8 cellular contexts compared by ENCODE assay signal in genomic region chr18:10526211-10526949, GRCh38. TPM values are rescaled to one million over a fixed set of nuclear protein-coding genes. Genes with fewer than 3 reads are reported as not detected.
A peak's percentile ranks its signal among the peaks of the same experiment; 100 is the strongest.
DNase-seq lines count a peak whose midpoint lies in the region; ATAC-seq and TF ChIP-seq lines count a peak whose summit lies in the region.

No MANE protein-coding gene starts in this region.

- DNase-seq in COLO829 (ENCODE audit: low spot score) (peak; percentile 26), ascending aorta (ENCODE audit: low spot score in 2 of 2) (peak in 1 of 2 donors; percentile 76), smooth muscle cell (lab: John Stamatoyannopoulos, UW; ENCODE audit: unreplicated experiment) (no peak), NCI-H2107 (lab: John Stamatoyannopoulos, UW) (no peak)

- WGBS in smooth muscle cell (ENCODE audit: low lambda C conversion rate): 4% methylated on average over 30 of the region's 42 CpGs

- ATAC-seq in GM19351 (IDR thresholded peaks at IDR 0.05; ENCODE audit: unreplicated experiment): peak; percentile 46
- peak; percentile 28 for ATAC-seq in HG03457 (IDR thresholded peaks at IDR 0.05; ENCODE audit: unreplicated experiment)
- ATAC-seq in SK-N-SH treated with all-trans-retinoic acid at 6 μM for 48 hours: peak; percentile 93

- peak overlapping the region; percentile 98 for H3K4me2 ChIP-seq in smooth muscle cell

- H3K36me3 ChIP-seq in ascending aorta: no peaks in the 10 kb centered on the region
- no peaks in the 10 kb centered on the region for H3K36me3 ChIP-seq in smooth muscle cell (ENCODE audit: low read depth)

- H3K9me3 ChIP-seq in ascending aorta: no peaks in the 10 kb centered on the region
- H3K9me3 ChIP-seq in smooth muscle cell (replicated peaks; ENCODE audit: low read depth): no peaks in the 10 kb centered on the region

- peaks cover 7% of the 10 kb centered on the region for H3F3A ChIP-seq in smooth muscle cell (ENCODE audit: low read depth)

- peak overlapping the region; percentile 73 for H3K9ac ChIP-seq in smooth muscle cell (ENCODE audit: low read depth)

- H3K79me2 ChIP-seq in smooth muscle cell (ENCODE audit: low read depth): peaks cover 56% of the 10 kb centered on the region

- peak overlapping the region; percentile 75 for H2AFZ ChIP-seq in smooth muscle cell (ENCODE audit: low read depth)

- peaks cover 0 to 7% of the 10 kb centered on the region in 2 donors for H3K4me1 ChIP-seq in ascending aorta
- no peaks in the 10 kb centered on the region for H3K4me1 ChIP-seq in smooth muscle cell (ENCODE audit: low read depth)

- TF ChIP-seq CTCF in ascending aorta (IDR thresholded peaks at IDR 0.05): no peak
- no peak for TF ChIP-seq CTCF in smooth muscle cell (IDR thresholded peaks at IDR 0.05; ENCODE audit: borderline replicate concordance, insufficient read depth, poor library complexity, severe bottlenecking)

- peaks cover 51% of the 10 kb centered on the region for H4K20me1 ChIP-seq in smooth muscle cell (ENCODE audit: low read depth)

- H3K27me3 ChIP-seq in ascending aorta (no peaks in the 10 kb centered on the region), smooth muscle cell (ENCODE audit: low read depth) (no peaks in the 10 kb centered on the region)

- H3K27ac ChIP-seq in ascending aorta: peak overlapping the region; percentile 89 to 90
- H3K27ac ChIP-seq in smooth muscle cell (ENCODE audit: low read depth): peak overlapping the region; percentile 74

- peak overlapping the region; percentile 74 to 80 for H3K4me3 ChIP-seq in ascending aorta
- peak overlapping the region; percentile 77 for H3K4me3 ChIP-seq in iPS-11a (ENCODE audit: low read depth, low read length)
- H3K4me3 ChIP-seq in smooth muscle cell: peak overlapping the region; percentile 84

- intact Hi-C loops in ascending aorta (cut with DNase I): loop anchor here (2.0 to 10.0 kb wide), 3 partner anchors 722 to 1172 kb away; partner anchors contain the start of gene PPP4R1

TF ChIP-seq in SK-N-SH treated with all-trans-retinoic acid at 6 μM for 48 hours, 23 proteins besides CTCF, POLR2A, EP300 and RAD21:
- TF ChIP-seq RARB (CRISPR knock-in tag; IDR thresholded peaks at IDR 0.05): no peak
- TF ChIP-seq CREB5 (CRISPR knock-in tag; IDR thresholded peaks at IDR 0.05; ENCODE audit: low read depth): no peak
- TF ChIP-seq ZC3H10 (CRISPR knock-in tag; IDR thresholded peaks at IDR 0.05): no peak
- TF ChIP-seq GLIS3 (CRISPR knock-in tag; IDR thresholded peaks at IDR 0.05): no peak
- TF ChIP-seq ZNF70 (CRISPR knock-in tag; IDR thresholded peaks at IDR 0.05): no peak
- no peak for TF ChIP-seq ISL1 (CRISPR knock-in tag; IDR thresholded peaks at IDR 0.05)
- no peak for TF ChIP-seq ZNF8 (CRISPR knock-in tag; IDR thresholded peaks at IDR 0.05)
- no peak for TF ChIP-seq ZFP30 (CRISPR knock-in tag; IDR thresholded peaks at IDR 0.05)
- no peak for TF ChIP-seq ARNTL (CRISPR knock-in tag; IDR thresholded peaks at IDR 0.05; ENCODE audit: borderline replicate concordance, low read depth)
- no peak for TF ChIP-seq TCF4 (CRISPR knock-in tag; IDR thresholded peaks at IDR 0.05; ENCODE audit: borderline replicate concordance)
- no peak for TF ChIP-seq TSHZ2 (CRISPR knock-in tag; IDR thresholded peaks at IDR 0.05)
- TF ChIP-seq PATZ1 (CRISPR knock-in tag; IDR thresholded peaks at IDR 0.05; ENCODE audit: borderline replicate concordance): no peak
- no peak for TF ChIP-seq POU6F1 (CRISPR knock-in tag; IDR thresholded peaks at IDR 0.05; ENCODE audit: borderline replicate concordance, low read depth)
- TF ChIP-seq CSRNP3 (CRISPR knock-in tag; IDR thresholded peaks at IDR 0.05): no peak
- no peak for TF ChIP-seq ZFP3 (CRISPR knock-in tag; IDR thresholded peaks at IDR 0.05)

RNA-seq across cellular contexts. Expression of gene NAPG, which starts 0.6 kb away (rescaled TPM):
- total RNA-seq in ascending aorta (31.1 TPM), smooth muscle cell (57.4 and 62.9 TPM in 2 replicates)
- 30.2 and 33.7 TPM in 2 replicates for polyA plus RNA-seq in smooth muscle cell

Comparison
In these comparisons a context has a peak if more than half of its experiments do, and no peak if none do; other contexts are left out.
1. ATAC-seq: peak in every context shown above with its lines; median percentile 93 in SK-N-SH treated with all-trans-retinoic acid at 6 μM for 48 hours; 46 in GM19351; 28 in HG03457.